Comparison of ENCODE assay signal across 9 cellular contexts in the genomic region with DNA sequence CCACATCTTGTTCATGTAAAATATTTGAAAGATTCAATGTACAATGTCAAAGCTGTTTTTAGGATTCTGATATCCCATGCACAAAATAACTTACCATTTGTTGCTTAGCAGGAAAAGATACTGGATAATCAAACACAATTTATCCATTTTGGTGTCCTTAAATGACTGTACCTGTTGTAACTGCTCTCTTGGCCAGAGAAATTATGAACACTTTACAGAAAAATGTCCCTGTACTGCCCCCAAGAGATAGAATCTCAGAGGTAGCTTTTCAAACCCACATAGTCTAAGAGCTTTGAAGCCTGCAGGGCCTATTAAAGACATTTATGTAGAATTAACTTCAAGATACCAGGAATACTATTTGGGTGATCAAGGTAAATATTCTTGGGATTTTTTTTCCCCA. TPM values are rescaled to one million over a fixed set of nuclear protein-coding genes. Genes with fewer than 3 reads are reported as not detected.
A peak's percentile ranks its signal among the peaks of the same experiment; 100 is the strongest.
DNase-seq lines count a peak whose midpoint lies in the region; ATAC-seq and TF ChIP-seq lines count a peak whose summit lies in the region.
"Had no signal": no experiment of that assay in that cellular context is flagged by ENCODE, and none has a peak within 500 bp of the region (broad histone marks: within the 10 kb centered on the region; RNA-seq: fewer than 3 reads in every experiment).

No MANE protein-coding gene starts in this region.

- H3K4me3 ChIP-seq in naive thymus-derived CD4-positive, alpha-beta T cell (ENCODE audit: low read length): no peak overlapping the region
- H3K4me3 ChIP-seq in H7 (ENCODE audit: insufficient read depth, low read depth, low read length): no peak overlapping the region
- no peak overlapping the region for H3K4me3 ChIP-seq in prostate gland

- intact Hi-C loops in naive thymus-derived CD4-positive, alpha-beta T cell (cut with micrococcal nuclease): loop anchor here in 1 of 2 donors (2.0 kb wide), 1 partner anchor 46 kb away; a partner anchor contains a TSS
- intact Hi-C loops in prostate gland (cut with DNase I): no loop called here

- POLR2A ChIA-PET in GM10248 (lab: Yijun Ruan, JAX): no interaction called here
- POLR2A ChIA-PET in naive thymus-derived CD4-positive, alpha-beta T cell (lab: Charles Lee): interaction anchor here (1.0 kb wide), 1 partner anchor 12 kb away, joined by 3 read pairs; a partner anchor contains a TSS

- H3K27ac ChIP-seq in naive thymus-derived CD4-positive, alpha-beta T cell (ENCODE audit: low read depth, low read length): no peak overlapping the region
- H3K27ac ChIP-seq in prostate gland: no peak overlapping the region

- TF ChIP-seq CTCF in GM10248 (IDR thresholded peaks at IDR 0.05; ENCODE audit: control extremely low read depth, extremely low read depth, low read depth, missing control alignments) (peak; percentile 42), prostate gland (IDR thresholded peaks at IDR 0.05) (peak in 1 of 4 experiments; percentile 20)

- H3K9me3 ChIP-seq in naive thymus-derived CD4-positive, alpha-beta T cell (ENCODE audit: control insufficient read depth in 2 of 3, low read length in 3 of 3): no peaks in the 10 kb centered on the region
- H3K9me3 ChIP-seq in prostate gland: no peaks in the 10 kb centered on the region

- H3K4me3 Mint-ChIP-seq in naive thymus-derived CD4-positive, alpha-beta T cell: no peak overlapping the region

- TF ChIP-seq POLR2A in prostate gland (IDR thresholded peaks at IDR 0.05): no peak

- H3K36me3 ChIP-seq in naive thymus-derived CD4-positive, alpha-beta T cell (ENCODE audit: control insufficient read depth in 2 of 3, insufficient read depth in 3 of 3, low read length in 3 of 3): no peaks in the 10 kb centered on the region
- H3K36me3 ChIP-seq in H7 (replicated peaks; ENCODE audit: control insufficient read depth, insufficient read depth, low read length) (no peaks in the 10 kb centered on the region), prostate gland (no peaks in the 10 kb centered on the region)

- H3K4me1 Mint-ChIP-seq in naive thymus-derived CD4-positive, alpha-beta T cell: no peaks in the 10 kb centered on the region

- CTCF ChIA-PET in GM10248 (lab: Yijun Ruan, JAX): interaction anchor here (1.0 to 1.8 kb wide), 10 partner anchors 10 to 101 kb away, joined by 3 to 10 read pairs (median 4); a partner anchor contains a TSS
- CTCF ChIA-PET in naive thymus-derived CD4-positive, alpha-beta T cell (lab: Charles Lee): no interaction called here

- H3K4me1 ChIP-seq in naive thymus-derived CD4-positive, alpha-beta T cell (ENCODE audit: control insufficient read depth in 2 of 2, insufficient read depth in 2 of 2, low read length in 2 of 2): no peaks in the 10 kb centered on the region
- no peaks in the 10 kb centered on the region for H3K4me1 ChIP-seq in prostate gland (replicated peaks)

- DNase-seq in GM10248 (ENCODE audit: extremely low spot score) (peak; percentile 31), MV-4-11 (lab: John Stamatoyannopoulos, UW) (peak; percentile 34), cerebellar cortex (ENCODE audit: low spot score) (peak; percentile 53), H7 (no peak), prostate gland (ENCODE audit: low spot score) (no peak), iPS-NIHi7 (ENCODE audit: extremely low spot score) (no peak)
- DNase-seq in naive thymus-derived CD4-positive, alpha-beta T cell: no peak
- no peak for DNase-seq in stimulated activated naive CD4-positive, alpha-beta T cell treated with Interleukin-2 at 50 U/mL for 16 hours (lab: John Stamatoyannopoulos, UW)
- DNase-seq: NCI-H446 treated with DMSO at 0.1 percent for 48 hours had no signal

- H3K27me3 ChIP-seq in naive thymus-derived CD4-positive, alpha-beta T cell (ENCODE audit: control insufficient read depth in 2 of 2, insufficient read depth in 2 of 2, low read length in 2 of 2): no peaks in the 10 kb centered on the region
- H3K27me3 ChIP-seq in H7 (ENCODE audit: control insufficient read depth, insufficient read depth, low read length) (no peaks in the 10 kb centered on the region), prostate gland (replicated peaks; ENCODE audit: insufficient read depth) (no peaks in the 10 kb centered on the region)

- H3K9me3 Mint-ChIP-seq in naive thymus-derived CD4-positive, alpha-beta T cell: no peaks in the 10 kb centered on the region

- ATAC-seq in naive thymus-derived CD4-positive, alpha-beta T cell: peak; percentile 37

- no peak overlapping the region for H3K27ac Mint-ChIP-seq in naive thymus-derived CD4-positive, alpha-beta T cell

- H3K27me3 Mint-ChIP-seq in naive thymus-derived CD4-positive, alpha-beta T cell: peaks cover 0 to 15% (median 0%) of the 10 kb centered on the region in 5 donors

- H3K36me3 Mint-ChIP-seq in naive thymus-derived CD4-positive, alpha-beta T cell: no peaks in the 10 kb centered on the region

RNA-seq across cellular contexts. Expression of a gene that starts 12.2 kb away (rescaled TPM):
- 10 to 100 TPM; 29.4 to 84.7 (median 43.2) TPM for total RNA-seq in naive thymus-derived CD4-positive, alpha-beta T cell
- polyA plus RNA-seq in naive thymus-derived CD4-positive, alpha-beta T cell: 10 to 100 TPM; 43.7 to 46.3 TPM
- total RNA-seq in H7 (2014; rRNA removed; shearing (Covaris generic)): 86.0 and 113 TPM in 2 replicates
- total RNA-seq in prostate gland: 10 to 100 TPM; 38.3 to 59.4 TPM

RNA-seq across cellular contexts. Expression of a gene that starts 46.9 kb away (rescaled TPM):
- not detected for total RNA-seq in naive thymus-derived CD4-positive, alpha-beta T cell
- polyA plus RNA-seq in naive thymus-derived CD4-positive, alpha-beta T cell: not detected
- total RNA-seq in H7 (2014; rRNA removed; shearing (Covaris generic)): 1.1 and 1.7 TPM in 2 replicates
- 10 to 100 TPM in 1 of 2 donors, under 1 TPM in 1; 0.23 to 64.8 TPM for total RNA-seq in prostate gland

Comparison
In these comparisons a context has a peak if more than half of its experiments do, and no peak if none do; other contexts are left out.
1. DNase-seq: peak in GM10248 (single experiment), MV-4-11 (single experiment) and cerebellar cortex (single experiment); none in naive thymus-derived CD4-positive, alpha-beta T cell (0 of 9), stimulated activated naive CD4-positive, alpha-beta T cell treated with Interleukin-2 at 50 U/mL for 16 hours (single experiment), H7 (single experiment), prostate gland (single experiment) and iPS-NIHi7 (single experiment).